Comparison of ENCODE assay signal across 8 cellular contexts in genomic region chr1:111739222-111739983, GRCh38. TPM values are rescaled to one million over a fixed set of nuclear protein-coding genes. Genes with fewer than 3 reads are reported as not detected.
DNase-seq lines count a peak whose midpoint lies in the region; ATAC-seq and TF ChIP-seq lines count a peak whose summit lies in the region.

Gene INKA2, minus strand, starts transcription at chr1:111739395. Its CDS starts 153 bp downstream, at chr1:111739242.

- H3K27me3 Mint-ChIP-seq in activated T-cell treated with anti-CD3 and anti-CD28 coated beads, Interleukin-2, amount 50 U/mL, for 24 hours, result peaks cover 32% of the 10 kb centered on the region

- peak within 1 kb of the TSS; percentile 89; the same call in 1 of the 2 replicates for H3K27ac ChIP-seq in HUES64 (ENCODE audit: low read depth, low read length)
- H3K27ac ChIP-seq in OCI-LY3 (ENCODE audit: low read length), result peak within 1 kb of the TSS; percentile 63
- H3K27ac ChIP-seq in esophagus (ENCODE audit: low read depth in 2 of 2, low read length in 1 of 2), result peak within 1 kb of the TSS; percentile 84 to 88
- H3K27ac ChIP-seq in muscle layer of colon (ENCODE audit: low read depth, low read length), result peak within 1 kb of the TSS; percentile 82

- 0 out of 2 replicates have a peak, but pooled peaks have one; percentile 16 for TF ChIP-seq CTCF in OCI-LY3 (IDR thresholded peaks at IDR 0.05; ENCODE audit: low read depth, low read length)

- peak within 1 kb of the TSS; percentile 71 for H3K27ac Mint-ChIP-seq in activated T-cell treated with anti-CD3 and anti-CD28 coated beads, Interleukin-2, amount 50 U/mL, for 24 hours
- H3K27ac Mint-ChIP-seq in stimulated activated effector memory CD8-positive, alpha-beta T cell treated with anti-CD3 and anti-CD28 coated beads, Interleukin-12 subunit alpha, Interleukin-12 subunit beta, amount 100 ng/mL, for 72 hours, result peak within 1 kb of the TSS; percentile 87

- 0 out of 2 replicates have a peak, but pooled peaks cover 7% of the 10 kb centered on the region for H4K20me1 ChIP-seq in OCI-LY3 (ENCODE audit: insufficient read depth, low read length)

- no peaks in the 10 kb centered on the region for H3K9me3 Mint-ChIP-seq in activated T-cell treated with anti-CD3 and anti-CD28 coated beads, Interleukin-2, amount 50 U/mL, for 24 hours
- no peaks in the 10 kb centered on the region for H3K9me3 Mint-ChIP-seq in stimulated activated effector memory CD8-positive, alpha-beta T cell treated with anti-CD3 and anti-CD28 coated beads, Interleukin-12 subunit alpha, Interleukin-12 subunit beta, amount 100 ng/mL, for 72 hours

- H3K79me2 ChIP-seq in OCI-LY3 (ENCODE audit: low read length), result 0 out of 2 replicates have a peak, but pooled peaks cover 3% of the 10 kb centered on the region

- peak within 1 kb of the TSS; percentile 64 for H3K9ac ChIP-seq in HUES64 (ENCODE audit: low read depth, low read length)
- peak within 1 kb of the TSS; percentile 90 for H3K9ac ChIP-seq in OCI-LY3 (ENCODE audit: low read length)
- H3K9ac ChIP-seq in muscle layer of colon (ENCODE audit: low read length), result peak within 1 kb of the TSS; percentile 65

- H3K4me1 ChIP-seq in HUES64 (ENCODE audit: insufficient read depth, low read length) (peaks cover 27% of the 10 kb centered on the region), OCI-LY3 (ENCODE audit: low read length) (peaks cover 12% of the 10 kb centered on the region), esophagus (ENCODE audit: control insufficient read depth in 2 of 2, insufficient read depth in 2 of 2, low read length in 1 of 2) (peaks cover 0 to 12% of the 10 kb centered on the region in 2 donors), muscle layer of colon (ENCODE audit: insufficient read depth, low read length) (peaks cover 22% of the 10 kb centered on the region)

- peaks cover 17% of the 10 kb centered on the region for H3K27me3 ChIP-seq in HUES64 (ENCODE audit: insufficient read depth, low read length)
- no peaks in the 10 kb centered on the region for H3K27me3 ChIP-seq in OCI-LY3 (ENCODE audit: low read depth, low read length)
- no peaks in the 10 kb centered on the region for H3K27me3 ChIP-seq in esophagus (ENCODE audit: control insufficient read depth in 1 of 2, insufficient read depth in 2 of 2, low read length in 2 of 2)
- no peaks in the 10 kb centered on the region for H3K27me3 ChIP-seq in muscle layer of colon (ENCODE audit: control insufficient read depth in 1 of 2, insufficient read depth in 2 of 2, low read length in 2 of 2)

- H3K4me3 Mint-ChIP-seq in activated T-cell treated with anti-CD3 and anti-CD28 coated beads, Interleukin-2, amount 50 U/mL, for 24 hours, result peak within 1 kb of the TSS; percentile 82
- peak within 1 kb of the TSS; percentile 85 for H3K4me3 Mint-ChIP-seq in stimulated activated effector memory CD8-positive, alpha-beta T cell treated with anti-CD3 and anti-CD28 coated beads, Interleukin-12 subunit alpha, Interleukin-12 subunit beta, amount 100 ng/mL, for 72 hours

- WGBS in HUES64, result under 1% methylated on average over 65 of the region's 65 CpGs
- 0% methylated on average over 64 to 65 of the region's 65 CpGs for WGBS in esophagus, 2 donors

- peaks cover 21% of the 10 kb centered on the region for H3K4me1 Mint-ChIP-seq in activated T-cell treated with anti-CD3 and anti-CD28 coated beads, Interleukin-2, amount 50 U/mL, for 24 hours (ENCODE audit: low read depth)
- peaks cover 33% of the 10 kb centered on the region for H3K4me1 Mint-ChIP-seq in stimulated activated effector memory CD8-positive, alpha-beta T cell treated with anti-CD3 and anti-CD28 coated beads, Interleukin-12 subunit alpha, Interleukin-12 subunit beta, amount 100 ng/mL, for 72 hours

- peak within 1 kb of the TSS; percentile 89 for H3K4me2 ChIP-seq in OCI-LY3 (ENCODE audit: low read length)

- peak within 1 kb of the TSS; percentile 65 for H2AFZ ChIP-seq in OCI-LY3 (ENCODE audit: low read depth, low read length)

- DNase-seq in DMS153 treated with DMSO at 0.1 percent for 48 hours (lab: John Stamatoyannopoulos, UW; ENCODE audit: unreplicated experiment), result peak; percentile 75
- DNase-seq in activated T-cell treated with anti-CD3 and anti-CD28 coated beads, Interleukin-2, amount 50 U/mL, for 24 hours, result peak; percentile 87
- DNase-seq in stimulated activated effector memory CD8-positive, alpha-beta T cell treated with anti-CD3 and anti-CD28 coated beads, Interleukin-12 subunit alpha, Interleukin-12 subunit beta, amount 100 ng/mL, for 72 hours (ENCODE audit: low spot score in 2 of 2), result peak; percentile 71 to 90

- H3K36me3 Mint-ChIP-seq in activated T-cell treated with anti-CD3 and anti-CD28 coated beads, Interleukin-2, amount 50 U/mL, for 24 hours (ENCODE audit: low read depth), result no peaks in the 10 kb centered on the region
- no peaks in the 10 kb centered on the region for H3K36me3 Mint-ChIP-seq in stimulated activated effector memory CD8-positive, alpha-beta T cell treated with anti-CD3 and anti-CD28 coated beads, Interleukin-12 subunit alpha, Interleukin-12 subunit beta, amount 100 ng/mL, for 72 hours

- H3K4me3 ChIP-seq in HUES64 (ENCODE audit: low read length) (peak within 1 kb of the TSS; percentile 74), OCI-LY3 (ENCODE audit: low read length) (peak within 1 kb of the TSS; percentile 98), esophagus (ENCODE audit: low read depth in 1 of 2, low read length in 2 of 2) (peak within 1 kb of the TSS; percentile 52 to 58), muscle layer of colon (ENCODE audit: low read depth in 1 of 2, low read length in 2 of 2) (peak within 1 kb of the TSS; percentile 86 to 97)

- H3K36me3 ChIP-seq in HUES64 (ENCODE audit: insufficient read depth, low read length), result no peaks in the 10 kb centered on the region
- H3K36me3 ChIP-seq in OCI-LY3 (replicated peaks; ENCODE audit: low read depth, low read length), result no peaks in the 10 kb centered on the region
- H3K36me3 ChIP-seq in esophagus (ENCODE audit: control insufficient read depth in 2 of 2, insufficient read depth in 2 of 2, low read length in 1 of 2), result peaks cover 0 to 8% of the 10 kb centered on the region in 2 donors
- H3K36me3 ChIP-seq in muscle layer of colon (ENCODE audit: insufficient read depth, low read length), result peaks cover 4% of the 10 kb centered on the region

- ATAC-seq in GM21515 (IDR thresholded peaks at IDR 0.05; ENCODE audit: unreplicated experiment), result peak; percentile 85
- ATAC-seq in stimulated activated effector memory CD8-positive, alpha-beta T cell treated with anti-CD3 and anti-CD28 coated beads, Interleukin-12 subunit alpha, Interleukin-12 subunit beta, amount 100 ng/mL, for 72 hours, result peak; percentile 88

- H3K9me3 ChIP-seq in HUES64 (ENCODE audit: insufficient read depth, low read depth, low read length), result no peaks in the 10 kb centered on the region
- H3K9me3 ChIP-seq in OCI-LY3 (ENCODE audit: insufficient read depth, low read length), result no peaks in the 10 kb centered on the region
- H3K9me3 ChIP-seq in esophagus (ENCODE audit: control insufficient read depth in 2 of 2, insufficient read depth in 1 of 2, low read depth in 1 of 2, low read length in 1 of 2), result no peaks in the 10 kb centered on the region
- no peaks in the 10 kb centered on the region for H3K9me3 ChIP-seq in muscle layer of colon (ENCODE audit: low read length)

RNA-seq across cellular contexts. Expression of gene INKA2, which starts in this region (rescaled TPM):
- polyA plus RNA-seq in HUES64 (2013, experiment 1 of 2), result 5.3 TPM
- polyA plus RNA-seq in HUES64 (2013, experiment 2 of 2), result 4.5 TPM
- polyA plus RNA-seq in esophagus, result 1 to 10 TPM; 1.2 to 3.0 TPM

Comparison
In these comparisons a context has a peak if more than half of its experiments do, and no peak if none do; other contexts are left out.
1. Peak in every context shown above with its lines: DNase-seq, ATAC-seq, H3K4me3 ChIP-seq and H3K27ac ChIP-seq.